Comparison of ENCODE assay signal across 11 cellular contexts in genomic region chr14:104770851-104771272, GRCh38. TPM values are rescaled to one million over a fixed set of nuclear protein-coding genes. Genes with fewer than 3 reads are reported as not detected.
DNase-seq lines count a peak whose midpoint lies in the region; ATAC-seq and TF ChIP-seq lines count a peak whose summit lies in the region.
"Had no signal": no experiment of that assay in that cellular context is flagged by ENCODE, and none has a peak within 500 bp of the region (broad histone marks: within the 10 kb centered on the region; RNA-seq: fewer than 3 reads in every experiment).

No MANE protein-coding gene starts in this region.

- DNase-seq in heart left ventricle (peak in 1 of 5 donors; percentile 31), Right ventricle myocardium inferior (ENCODE audit: missing footprints) (no peak), RWPE2 (ENCODE audit: low spot score) (no peak), foreskin fibroblast (peak in 1 of 2 donors; percentile 56), thyroid gland (no peak), nucleus accumbens (lab: John Stamatoyannopoulos, UW) (no peak), MV-4-11 (lab: John Stamatoyannopoulos, UW) (no peak), medulla oblongata (ENCODE audit: extremely low spot score) (no peak)
- DNase-seq: DMS79 treated with DMSO at 0.1 percent for 48 hours; effector memory CD8-positive, alpha-beta T cell; NCI-H1105 treated with DMSO at 0.1 percent for 48 hours had no signal

- peak in 7 of 12 donors; percentile 18 to 38 (median 31) for TF ChIP-seq CTCF in heart left ventricle (IDR thresholded peaks at IDR 0.05)
- peak; percentile 36 for TF ChIP-seq CTCF in RWPE2 (IDR thresholded peaks at IDR 0.05; ENCODE audit: poor library complexity, severe bottlenecking)
- peak; percentile 59 for TF ChIP-seq CTCF in foreskin fibroblast (IDR thresholded peaks at IDR 0.05; ENCODE audit: low read depth, low read length)
- peak in 4 of 6 experiments; percentile 10 to 41 (median 25) for TF ChIP-seq CTCF in thyroid gland (IDR thresholded peaks at IDR 0.05)

- TF ChIP-seq POLR2A in heart left ventricle (IDR thresholded peaks at IDR 0.05) = no peak
- TF ChIP-seq POLR2A in thyroid gland (IDR thresholded peaks at IDR 0.05) = no peak

- intact Hi-C loops in heart left ventricle (cut with DNase I) (loop anchor here in 1 of 10 donors (2.0 kb wide), 1 partner anchor 54 kb away; no protein-coding TSS in a partner anchor), Right ventricle myocardium inferior (cut with DNase I) (no loop called here), thyroid gland (cut with DNase I) (loop anchor here (10.0 kb wide), 1 partner anchor 274 kb away; no protein-coding TSS in a partner anchor)

- ATAC-seq in heart left ventricle (no peak), Right ventricle myocardium inferior (no peak), RWPE2 (ENCODE audit: low read depth) (no peak)
- ATAC-seq: effector memory CD8-positive, alpha-beta T cell had no signal

- H3K27ac ChIP-seq in heart left ventricle = no peak overlapping the region
- H3K27ac ChIP-seq in RWPE2 (ENCODE audit: poor library complexity, severe bottlenecking) = no peak overlapping the region
- H3K27ac ChIP-seq in thyroid gland = no peak overlapping the region

- H3K27me3 ChIP-seq in heart left ventricle (no peaks in the 10 kb centered on the region), RWPE2 (ENCODE audit: insufficient read depth, poor library complexity, severe bottlenecking) (no peaks in the 10 kb centered on the region), thyroid gland (no peaks in the 10 kb centered on the region)

- H3K4me1 ChIP-seq in heart left ventricle (peaks cover 0 to 12% (median 9%) of the 10 kb centered on the region in 12 donors), RWPE2 (ENCODE audit: insufficient read depth, poor library complexity, severe bottlenecking) (no peaks in the 10 kb centered on the region), thyroid gland (peaks cover 33 to 39% of the 10 kb centered on the region in 2 donors)

- H3K4me3 ChIP-seq in heart left ventricle (no peak overlapping the region), RWPE2 (ENCODE audit: severe bottlenecking) (no peak overlapping the region), foreskin fibroblast (ENCODE audit: low read depth in 1 of 2, low read length in 2 of 2) (no peak overlapping the region), thyroid gland (replicated peaks in 1 of 3) (no peak overlapping the region)

- WGBS in heart left ventricle, 4 donors = 91 to 97% (median 92%) methylated on average over 3 to 5 of the region's 5 CpGs
- WGBS in thyroid gland, 2 donors = 87 to 93% methylated on average over 5 of the region's 5 CpGs

- peaks cover 0 to 13% (median 0%) of the 10 kb centered on the region in 12 donors for H3K9me3 ChIP-seq in heart left ventricle
- peaks cover 6% of the 10 kb centered on the region for H3K9me3 ChIP-seq in RWPE2 (ENCODE audit: severe bottlenecking)
- no peaks in the 10 kb centered on the region for H3K9me3 ChIP-seq in thyroid gland

- H3K36me3 ChIP-seq in heart left ventricle (peaks cover 0 to 62% (median 51%) of the 10 kb centered on the region in 9 donors), RWPE2 (ENCODE audit: low read depth) (peaks cover 45% of the 10 kb centered on the region), thyroid gland (peaks cover 22% of the 10 kb centered on the region in 2 donors)

RNA-seq across cellular contexts. Expression of gene SIVA1, which starts 17.9 kb away (rescaled TPM):
- 100 to 1,000 TPM in 2 of 9 donors, 10 to 100 TPM in 7; 41.0 to 203 (median 53.9) TPM for total RNA-seq in heart left ventricle
- polyA plus RNA-seq in heart left ventricle = 100 to 1,000 TPM; 126 to 191 TPM
- 54.4 TPM for total RNA-seq in Right ventricle myocardium inferior
- 100 to 1,000 TPM; 137 to 388 (median 239) TPM for total RNA-seq in thyroid gland

RNA-seq across cellular contexts. Expression of gene AKT1, which starts 24.7 kb away (rescaled TPM):
- total RNA-seq in heart left ventricle (100 to 1,000 TPM; 115 to 173 (median 143) TPM), Right ventricle myocardium inferior (134 TPM), thyroid gland (100 to 1,000 TPM in 3 of 4 donors, 10 to 100 TPM in 1; 99.8 to 179 (median 152) TPM)
- 100 to 1,000 TPM; 108 to 129 TPM for polyA plus RNA-seq in heart left ventricle

RNA-seq across cellular contexts. Expression of gene ZBTB42, which starts 30.0 kb away (rescaled TPM):
- 10 to 100 TPM in 3 of 9 donors, 1 to 10 TPM in 6; 4.9 to 12.9 (median 7.4) TPM for total RNA-seq in heart left ventricle
- 10 to 100 TPM in 1 of 2 donors, 1 to 10 TPM in 1; 4.2 to 12.3 TPM for polyA plus RNA-seq in heart left ventricle
- 5.6 TPM for total RNA-seq in Right ventricle myocardium inferior
- total RNA-seq in thyroid gland = 10 to 100 TPM; 12.9 to 29.4 (median 16.8) TPM

RNA-seq across cellular contexts. Expression of gene ADSS1, which starts 46.8 kb away (rescaled TPM):
- total RNA-seq in heart left ventricle (100 to 1,000 TPM in 8 of 9 donors, 10 to 100 TPM in 1; 78.9 to 247 (median 160) TPM), Right ventricle myocardium inferior (191 TPM), thyroid gland (10 to 100 TPM; 13.6 to 26.2 (median 18.9) TPM)
- 100 to 1,000 TPM in 1 of 2 donors, 10 to 100 TPM in 1; 64.7 to 258 TPM for polyA plus RNA-seq in heart left ventricle
